In the genomic region with DNA sequence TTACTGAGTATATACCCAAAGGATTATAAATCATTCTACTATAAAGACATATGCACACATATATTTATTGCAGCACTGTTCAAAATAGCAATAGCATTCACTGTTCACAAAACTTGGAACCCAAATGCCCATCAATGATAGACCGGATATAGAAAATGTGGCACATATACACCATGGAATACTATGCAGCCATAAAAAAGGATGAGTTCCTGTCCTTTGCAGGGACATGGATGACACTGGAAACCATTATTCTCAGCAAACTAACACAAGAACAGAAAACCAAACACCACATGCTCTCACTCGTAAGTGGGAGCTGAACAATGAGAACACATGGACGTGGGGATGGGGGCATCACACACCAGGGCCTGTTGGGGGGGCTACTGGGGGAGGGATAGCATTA, we compare ENCODE assay signal across 7 cellular contexts. TPM values are rescaled to one million over a fixed set of nuclear protein-coding genes. Genes with fewer than 3 reads are reported as not detected.
"Had no signal": no experiment of that assay in that cellular context is flagged by ENCODE, and none has a peak within 500 bp of the region (broad histone marks: within the 10 kb centered on the region; RNA-seq: fewer than 3 reads in every experiment).

No MANE protein-coding gene starts in this region.

RNA-seq across cellular contexts. Expression of a gene that starts 40.9 kb away (rescaled TPM):
- total RNA-seq: OCI-LY7, PC-3, PC-9, SJCRH30, SJSA1, SK-MEL-5, T-cell had no signal
